ENCODE assay signal across 1 cellular context in the genomic region with DNA sequence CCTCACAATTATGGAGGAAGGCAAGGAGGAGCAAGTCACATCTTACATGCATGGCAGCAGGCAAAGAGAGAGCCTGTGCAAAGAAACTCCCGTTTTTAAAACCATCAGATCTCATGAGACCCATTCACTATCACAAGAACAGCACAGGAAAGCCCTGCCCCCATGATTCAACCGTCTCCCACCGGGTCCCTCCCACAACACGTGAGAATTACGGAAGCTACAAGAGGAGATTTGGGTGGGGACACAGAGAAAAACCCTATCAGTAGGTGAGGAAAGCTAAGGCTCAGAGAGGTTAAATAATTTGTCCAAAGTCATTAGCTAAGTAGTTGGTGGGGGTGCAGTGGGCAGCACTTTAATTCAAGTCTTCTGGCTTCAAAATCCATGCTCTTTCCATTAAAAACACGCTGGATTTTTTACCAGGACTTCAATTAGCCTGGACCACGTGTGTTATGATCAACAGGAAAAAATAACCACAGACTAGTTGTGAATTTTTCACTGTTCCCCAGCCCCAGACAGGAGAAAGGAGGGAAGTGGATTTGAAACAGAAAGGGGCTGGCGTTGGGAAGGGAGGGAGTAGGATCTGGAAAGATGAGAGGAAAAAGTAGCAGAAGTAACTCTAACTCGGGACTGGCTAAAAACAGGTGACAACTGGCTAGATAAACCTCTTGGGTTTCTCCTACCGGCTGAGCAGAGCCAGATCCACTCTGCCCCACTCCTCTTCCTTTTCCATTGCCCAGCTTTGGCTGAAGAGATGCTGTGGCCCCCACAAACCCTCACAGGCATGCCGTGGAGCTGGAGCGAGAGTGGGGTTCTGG.
TF ChIP-seq lines count a peak whose summit lies in the region.

No MANE protein-coding gene starts in this region.

TF ChIP-seq in SK-N-SH, 30 proteins besides CTCF, POLR2A, EP300 and RAD21 (continued from another document):
- TF ChIP-seq RCOR1 (IDR thresholded peaks at IDR 0.05; ENCODE audit: low read length) (no peak), TEAD4 (IDR thresholded peaks at IDR 0.05; ENCODE audit: borderline replicate concordance, insufficient read depth) (no peak), FOXM1 (IDR thresholded peaks at IDR 0.05; ENCODE audit: low read depth) (no peak), SIN3A (IDR thresholded peaks at IDR 0.05; ENCODE audit: borderline replicate concordance, low read depth, low read length) (no peak)
